In the genomic region with DNA sequence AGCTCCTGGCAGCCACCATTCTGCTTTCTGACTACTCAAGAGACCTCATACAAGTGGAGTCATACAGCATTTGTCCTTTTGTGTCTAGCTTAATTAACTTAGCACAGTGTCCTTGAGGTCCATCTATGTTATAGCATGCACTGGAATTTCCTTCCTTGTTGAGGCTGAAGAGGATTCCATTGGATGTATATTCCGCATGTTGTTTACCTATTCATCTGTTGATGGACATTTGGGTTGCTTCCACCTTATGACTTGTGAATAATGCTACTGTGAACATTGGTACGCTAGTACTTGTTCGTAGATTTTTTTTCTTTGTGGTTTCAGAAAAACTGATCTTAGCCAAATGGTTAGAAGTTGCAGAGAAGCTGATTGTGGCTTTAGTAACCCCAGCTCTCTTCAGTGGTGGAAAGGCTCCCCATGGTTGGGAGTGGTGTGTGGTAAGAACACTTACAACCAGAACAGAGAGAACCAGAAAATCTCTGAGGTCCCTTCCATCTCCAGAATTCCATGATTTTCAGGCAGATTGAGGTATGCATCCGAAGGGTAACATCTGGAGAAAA, we compare ENCODE assay signal across 12 cellular contexts.
DNase-seq lines count a peak whose midpoint lies in the region; ATAC-seq, FAIRE-seq and TF ChIP-seq lines count a peak whose summit lies in the region.
"Had no signal": no experiment of that assay in that cellular context is flagged by ENCODE, and none has a peak within 500 bp of the region (broad histone marks: within the 10 kb centered on the region; RNA-seq: fewer than 3 reads in every experiment).

No MANE protein-coding gene starts in this region.

- no peak overlapping the region for H2AFZ ChIP-seq in mesenchymal stem cell (ENCODE audit: low read depth, low read length)

- peak overlapping the region; percentile 45 to 82 (median 64) for H3K27ac ChIP-seq in Peyer's patch
- H3K27ac ChIP-seq in mesenchymal stem cell (ENCODE audit: low read length, poor library complexity, severe bottlenecking), result no peak overlapping the region
- peak overlapping the region; percentile 89 to 96 for H3K27ac ChIP-seq in thoracic aorta

- TF ChIP-seq POLR2A in Peyer's patch (IDR thresholded peaks at IDR 0.05), result no peak

- no peak overlapping the region for H2BK12ac ChIP-seq in mesenchymal stem cell (ENCODE audit: low read length in 2 of 2)

- no peak overlapping the region for H3K4ac ChIP-seq in mesenchymal stem cell (ENCODE audit: low read depth in 1 of 2, low read length in 2 of 2)

- H3K23ac ChIP-seq in mesenchymal stem cell (ENCODE audit: low read length in 2 of 2), result no peak overlapping the region

- no peak overlapping the region for H2BK15ac ChIP-seq in mesenchymal stem cell (ENCODE audit: low read depth, poor library complexity, severe bottlenecking)

- no peak overlapping the region for H3K18ac ChIP-seq in mesenchymal stem cell (ENCODE audit: low read depth in 1 of 2, low read length in 2 of 2)

- H3K4me3 ChIP-seq in Peyer's patch (no peak overlapping the region), bronchial epithelial cell (ENCODE audit: low read depth, low read length) (no peak overlapping the region), mesenchymal stem cell (ENCODE audit: insufficient read depth in 1 of 2, low read depth in 1 of 2, low read length in 2 of 2) (peak overlapping the region in 1 of 2 experiments; percentile 40), thoracic aorta (no peak overlapping the region)

- H2AK5ac ChIP-seq in mesenchymal stem cell (ENCODE audit: low read length, severe bottlenecking), result peak overlapping the region; percentile 47

- WGBS in mesenchymal stem cell, result 94% methylated on average over 4 of the region's 4 CpGs

- H3K4me1 ChIP-seq in Peyer's patch (peaks cover 0 to 32% (median 0%) of the 10 kb centered on the region in 4 donors), mesenchymal stem cell (ENCODE audit: control insufficient read depth, insufficient read depth, low read depth, low read length) (peaks cover 21% of the 10 kb centered on the region), thoracic aorta (ENCODE audit: control insufficient read depth in 1 of 2, low read depth in 2 of 2) (peaks cover 39 to 86% of the 10 kb centered on the region in 2 donors)

- peaks cover 31% of the 10 kb centered on the region for H3K79me1 ChIP-seq in mesenchymal stem cell (replicated peaks; ENCODE audit: low read length, poor library complexity, severe bottlenecking)

- no peak overlapping the region for H2BK120ac ChIP-seq in mesenchymal stem cell (ENCODE audit: low read depth, low read length)

- no peak for ATAC-seq in thoracic aorta (ENCODE audit: insufficient number of reproducible peaks, low FRiP score, low read depth)
- ATAC-seq in GM19035 (IDR thresholded peaks at IDR 0.05; ENCODE audit: unreplicated experiment), result no peak
- ATAC-seq in HG03097 (IDR thresholded peaks at IDR 0.05; ENCODE audit: low FRiP score, unreplicated experiment), result no peak

- H3K9ac ChIP-seq in mesenchymal stem cell (ENCODE audit: low read length), result peak overlapping the region; percentile 91

- no peak overlapping the region for H4K8ac ChIP-seq in mesenchymal stem cell (ENCODE audit: low read length)

- no peak overlapping the region for H3K4me2 ChIP-seq in mesenchymal stem cell (ENCODE audit: low read length, poor library complexity, severe bottlenecking)

- no peaks in the 10 kb centered on the region for H3K9me3 ChIP-seq in Peyer's patch
- no peaks in the 10 kb centered on the region for H3K9me3 ChIP-seq in mesenchymal stem cell (ENCODE audit: control insufficient read depth, low read length)
- no peaks in the 10 kb centered on the region for H3K9me3 ChIP-seq in thoracic aorta

- no peak for TF ChIP-seq CTCF in Peyer's patch (IDR thresholded peaks at IDR 0.05)
- no peak for TF ChIP-seq CTCF in bronchial epithelial cell (IDR thresholded peaks at IDR 0.05; ENCODE audit: insufficient read depth, low read length, severe bottlenecking)
- TF ChIP-seq CTCF in thoracic aorta (IDR thresholded peaks at IDR 0.05), result no peak

- no peak for DNase-seq in Peyer's patch
- peak; percentile 94 for DNase-seq in bronchial epithelial cell (ENCODE audit: low read depth)
- no peak for DNase-seq in mesenchymal stem cell
- DNase-seq in thoracic aorta (ENCODE audit: low spot score), result no peak
- DNase-seq in NOMO-1 treated with DMSO at 0.1 percent for 48 hours (lab: John Stamatoyannopoulos, UW; ENCODE audit: unreplicated experiment), result no peak
- DNase-seq: activated CD4-positive, CD25-positive, alpha-beta regulatory T cell treated with anti-CD3 and anti-CD28 coated beads, Interleukin-2, amount 50 U/mL, for 72 hours; activated effector memory CD4-positive, alpha-beta T cell treated with anti-CD3 and anti-CD28 coated beads, Interleukin-2, amount 50 U/mL, for 16 hours; COR-L47; effector CD8-positive, alpha-beta T cell; NCI-H774 had no signal

- peak; percentile 18 for FAIRE-seq in bronchial epithelial cell (lab: Jason Lieb, UNC)

- H3K14ac ChIP-seq in mesenchymal stem cell (ENCODE audit: low read length in 2 of 2), result no peak overlapping the region

- H3K27me3 ChIP-seq in Peyer's patch (no peaks in the 10 kb centered on the region), bronchial epithelial cell (ENCODE audit: control insufficient read depth, insufficient read depth, low read length) (no peaks in the 10 kb centered on the region), mesenchymal stem cell (ENCODE audit: control insufficient read depth in 1 of 2, insufficient read depth in 1 of 2, low read length in 2 of 2) (no peaks in the 10 kb centered on the region), thoracic aorta (replicated peaks; ENCODE audit: insufficient read depth) (no peaks in the 10 kb centered on the region)

- H2BK5ac ChIP-seq in mesenchymal stem cell (ENCODE audit: low read depth, low read length, poor library complexity, severe bottlenecking), result no peak overlapping the region

- H4K91ac ChIP-seq in mesenchymal stem cell (ENCODE audit: low read length), result no peak overlapping the region

- no peaks in the 10 kb centered on the region for H3K36me3 ChIP-seq in Peyer's patch
- H3K36me3 ChIP-seq in bronchial epithelial cell (ENCODE audit: control insufficient read depth, insufficient read depth, low read length), result no peaks in the 10 kb centered on the region
- H3K36me3 ChIP-seq in mesenchymal stem cell (ENCODE audit: control insufficient read depth in 1 of 2, insufficient read depth in 2 of 2, low read depth in 1 of 2, low read length in 2 of 2), result peaks cover 0 to 4% of the 10 kb centered on the region in 2 experiments
- no peaks in the 10 kb centered on the region for H3K36me3 ChIP-seq in thoracic aorta
